ENCODE assay signal across 30 cellular contexts in the genomic region with DNA sequence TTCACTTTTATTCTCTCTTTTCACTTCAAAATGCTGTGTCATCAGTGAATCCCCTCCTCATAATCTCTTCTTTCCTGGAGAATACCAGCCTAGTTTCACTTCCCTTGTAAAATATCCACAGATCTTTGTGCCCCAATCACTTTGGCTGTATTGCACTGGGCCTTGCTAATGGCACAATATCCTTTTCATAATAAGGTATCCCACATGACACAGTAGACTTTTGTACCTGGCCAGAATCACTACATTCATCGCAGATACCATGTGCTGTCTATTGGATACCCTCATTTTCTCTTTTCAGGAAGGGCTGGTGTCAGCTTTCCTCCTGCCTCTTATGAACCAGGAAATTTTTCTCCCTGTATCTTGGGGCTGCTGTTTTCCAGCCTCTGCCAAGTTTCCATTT. TPM values are rescaled to one million over a fixed set of nuclear protein-coding genes. Genes with fewer than 3 reads are reported as not detected.
A peak's percentile ranks its signal among the peaks of the same experiment; 100 is the strongest.
DNase-seq lines count a peak whose midpoint lies in the region; ATAC-seq, FAIRE-seq and TF ChIP-seq lines count a peak whose summit lies in the region.
"Had no signal": no experiment of that assay in that cellular context is flagged by ENCODE, and none has a peak within 500 bp of the region (broad histone marks: within the 10 kb centered on the region; RNA-seq: fewer than 3 reads in every experiment).

No MANE protein-coding gene starts in this region.

- TF ChIP-seq EP300 in GM12878 (IDR thresholded peaks at IDR 0.05; ENCODE audit: borderline replicate concordance in 1 of 2, control insufficient read depth in 1 of 2, low read depth in 2 of 2, low read length in 2 of 2), result no peak

- no peak for TF ChIP-seq RAD21 in GM12878 (IDR thresholded peaks at IDR 0.05; ENCODE audit: insufficient read depth, low read depth, low read length)

- H3K4me2 ChIP-seq in GM12878 (ENCODE audit: control insufficient read depth, insufficient read depth), result no peak overlapping the region

- RAD21 ChIA-PET in GM12878 (lab: Charles Lee; ENCODE audit: unreplicated experiment), result no interaction called here

- CTCF ChIA-PET in GM12878 (lab: Yijun Ruan, JAX), result no interaction called here

- SMC1A ChIA-PET in GM12878 (lab: Charles Lee; ENCODE audit: uncharacterized antibody, unreplicated experiment), result interaction anchor here (1.5 to 1.7 kb wide), 3 partner anchors 12 to 138 kb away, joined by 3 to 5 read pairs (median 4); no protein-coding TSS in a partner anchor

- intact Hi-C loops in GM12878 (cut with micrococcal nuclease; ENCODE audit: unreplicated experiment), result no loop called here
- intact Hi-C loops in heart right ventricle (cut with DNase I), result loop anchor here in 1 of 10 donors (2.0 kb wide), 1 partner anchor 50 kb away; no protein-coding TSS in a partner anchor

- TF ChIP-seq CTCF in GM12878 (IDR thresholded peaks at IDR 0.05 in 2 of 3, conservative IDR thresholded peaks at IDR 0.05 in 1 of 3; ENCODE audit: control insufficient read depth in 2 of 3, extremely low read depth in 1 of 3, insufficient read depth in 1 of 3, low read depth in 3 of 3, low read length in 3 of 3) (no peak), heart right ventricle (IDR thresholded peaks at IDR 0.05) (no peak)

- H3K27me3 ChIP-seq in GM12878 (replicated peaks in 1 of 2; ENCODE audit: control insufficient read depth in 2 of 2, insufficient read depth in 2 of 2, low read length in 1 of 2) (no peaks in the 10 kb centered on the region), heart right ventricle (peaks cover 0 to 18% (median 0%) of the 10 kb centered on the region in 7 donors)
- H3K27me3 ChIP-seq: esophagus squamous epithelium, left lung, suprapubic skin had no signal

- H3K27ac ChIP-seq in GM12878 (ENCODE audit: control insufficient read depth, insufficient read depth), result no peak overlapping the region
- no peak overlapping the region for H3K27ac ChIP-seq in heart right ventricle
- H3K27ac ChIP-seq: C4-2B, esophagus squamous epithelium, GM23248, left lung, prostate gland, suprapubic skin had no signal

- H3K4me3 ChIP-seq in GM12878, result no peak overlapping the region
- H3K4me3 ChIP-seq in heart right ventricle, result no peak overlapping the region
- H3K4me3 ChIP-seq: esophagus squamous epithelium, GM23248, left lung, prostate gland, suprapubic skin had no signal

- H3K4me1 ChIP-seq in GM12878 (ENCODE audit: control insufficient read depth, insufficient read depth, low read length), result no peaks in the 10 kb centered on the region
- H3K4me1 ChIP-seq in heart right ventricle, result no peaks in the 10 kb centered on the region
- H3K4me1 ChIP-seq: esophagus squamous epithelium, left lung, prostate gland, suprapubic skin had no signal

- WGBS in GM12878 (ENCODE audit: insufficient coverage, insufficient replicate concordance, low lambda C conversion rate, missing lambda C conversion rate), result 73% methylated on average over 1 of the region's 1 CpG
- WGBS in heart right ventricle, 2 donors, result 94 to 97% methylated on average over 1 of the region's 1 CpG

- H3K79me2 ChIP-seq in GM12878 (ENCODE audit: control insufficient read depth, insufficient read depth, low read length), result no peaks in the 10 kb centered on the region

- POLR2A ChIA-PET in GM12878 (lab: Charles Lee), result no interaction called here

- BruUV-seq in GM12878 (replicated peaks; lab: Mats Ljungman, UMichigan), result no TSS peak

- H3K9ac ChIP-seq in GM12878 (ENCODE audit: control insufficient read depth, insufficient read depth, low read length), result no peak overlapping the region
- H3K9ac ChIP-seq: GM23248 had no signal

- no peaks in the 10 kb centered on the region for H3K36me3 ChIP-seq in GM12878 (ENCODE audit: control insufficient read depth in 2 of 2, insufficient read depth in 2 of 2, low read length in 1 of 2)
- H3K36me3 ChIP-seq in heart right ventricle, result no peaks in the 10 kb centered on the region
- H3K36me3 ChIP-seq: esophagus squamous epithelium, left lung, prostate gland, suprapubic skin had no signal

- no peaks in the 10 kb centered on the region for H4K20me1 ChIP-seq in GM12878 (ENCODE audit: control insufficient read depth, insufficient read depth)

- no peak for FAIRE-seq in GM12878 (lab: Jason Lieb, UNC)
- FAIRE-seq: GM12892 had no signal

- no peak overlapping the region for H2AFZ ChIP-seq in GM12878 (ENCODE audit: control insufficient read depth, low read depth, low read length)
- H2AFZ ChIP-seq: GM23248 had no signal

- ATAC-seq in GM12878 (peak; percentile 53), heart right ventricle (no peak), HG02571 (IDR thresholded peaks at IDR 0.05; ENCODE audit: unreplicated experiment) (no peak), HG03175 (IDR thresholded peaks at IDR 0.05; ENCODE audit: unreplicated experiment) (no peak)
- ATAC-seq: activated CD4-positive, alpha-beta T cell treated with anti-CD3 and anti-CD28 coated beads for 36 hours; left lung; PC-3; sciatic nerve; stimulated activated effector memory CD8-positive, alpha-beta T cell treated with anti-CD3 and anti-CD28 coated beads, Interleukin-12 subunit alpha, Interleukin-12 subunit beta, amount 100 ng/mL, for 72 hours had no signal

- no peak for TF ChIP-seq POLR2A in GM12878 (IDR thresholded peaks at IDR 0.05; ENCODE audit: low read depth, low read length)

- DNase-seq in SIG-M5 treated with dmso at 0.1 percent for 504 hours (lab: John Stamatoyannopoulos, UW; ENCODE audit: unreplicated experiment) (peak; percentile 1), SIG-M5 (lab: John Stamatoyannopoulos, UW) (no peak), NCI-H2107 treated with DMSO at 0.1 percent for 48 hours (lab: John Stamatoyannopoulos, UW; ENCODE audit: unreplicated experiment) (peak; percentile 57), GM12878 (ENCODE audit: low read depth, low spot score) (no peak), EL (no peak), heart right ventricle (no peak)
- DNase-seq: activated CD4-positive, alpha-beta T cell treated with anti-CD3 and anti-CD28 coated beads for 36 hours; activated effector memory CD4-positive, alpha-beta T cell treated with anti-CD3 and anti-CD28 coated beads, Interleukin-2, amount 50 U/mL, for 16 hours; activated naive CD8-positive, alpha-beta T cell treated with anti-CD3 and anti-CD28 coated beads, Interleukin-2, amount 10 ng/mL, durations not matched to agents 7 days and 5 days; activated T-cell treated with anti-CD3 and anti-CD28 coated beads for 4 hours; dermis blood vessel endothelial cell; esophagus squamous epithelium; foreskin melanocyte; GM23248; Kasumi-1; left lung; naive B cell; NCI-H526 treated with DMSO at 0.1 percent for 48 hours; PC-3; stimulated activated CD4-positive, alpha-beta T cell treated with anti-CD3 and anti-CD28 coated beads, Interleukin-4, amount 100 ng/mL, for 24 hours had no signal

- H3K9me3 ChIP-seq in GM12878 (replicated peaks; ENCODE audit: control insufficient read depth, insufficient read depth, low read length) (no peaks in the 10 kb centered on the region), heart right ventricle (no peaks in the 10 kb centered on the region)
- H3K9me3 ChIP-seq: esophagus squamous epithelium, prostate gland, suprapubic skin had no signal

- in situ Hi-C loops in GM12878 (cut with MboI), result no loop called here

TF ChIP-seq in GM12878, 131 proteins besides CTCF, POLR2A, EP300 and RAD21:
- TF ChIP-seq SPI1 (IDR thresholded peaks at IDR 0.05; ENCODE audit: borderline replicate concordance, insufficient read depth, low read depth, low read length) (peak; percentile 15; the same call in 1 of the 2 replicates), KDM1A (IDR thresholded peaks at IDR 0.05; ENCODE audit: borderline replicate concordance) (no peak)
TF ChIP-seq in GM12878: peak in this region for 1.

RNA-seq across cellular contexts. Expression of a gene that starts 25.7 kb away (rescaled TPM):
- total RNA-seq in GM12878 (2013; cell fraction: nucleolus; rRNA removed), result not detected in 2 replicates
- total RNA-seq in GM12878 (2014; rRNA removed), result 0.27 TPM in 1 of 2 replicates, not detected in the other
- total RNA-seq in GM12878 (2014; rRNA removed; fragmentation: Illumina TruSeq; extraction: Trizol), result not detected in 2 replicates
- total RNA-seq in GM12878 (2021), result 0.13 TPM in 1 of 2 replicates, not detected in the other
- polyA plus RNA-seq in GM12878 (2011; ENCODE audit: low read depth), result not detected
- not detected in 2 replicates for polyA plus RNA-seq in GM12878 (2011; rRNA removed)
- polyA plus RNA-seq in GM12878 (2011; cell fraction: cytosol; rRNA removed), result not detected in 2 replicates
- not detected in 2 replicates for polyA plus RNA-seq in GM12878 (2011; cell fraction: nucleus; rRNA removed)
- 0.04 TPM in 1 of 2 replicates, not detected in the other for polyA plus RNA-seq in GM12878 (2012)
- not detected in 2 replicates for polyA plus RNA-seq in GM12878 (2014; fragmentation: Illumina TruSeq; extraction: Trizol)
- not detected for polyA plus RNA-seq in GM12878 (2014; fragmentation: Nextera tagmentation; extraction: Ambion mirVana)
- polyA plus RNA-seq in GM12878 (2014; rRNA removed), result not detected in 2 replicates
- not detected for polyA plus RNA-seq in GM12878 (2016; fragmentation: Nextera tagmentation; extraction: Ambion mirVana)
- polyA minus RNA-seq in GM12878 (2011; rRNA and poly(A)+ RNA removed), result not detected in 2 replicates
- not detected in 2 replicates for polyA minus RNA-seq in GM12878 (2011; cell fraction: cytosol; rRNA and poly(A)+ RNA removed)
- not detected in 2 replicates for polyA minus RNA-seq in GM12878 (2011; cell fraction: nucleus; rRNA and poly(A)+ RNA removed)
- total RNA-seq in heart right ventricle, result not detected
- polyA plus RNA-seq in heart right ventricle, result not detected
- total RNA-seq: activated CD4-positive, alpha-beta T cell treated with anti-CD3 and anti-CD28 coated beads for 36 hours; activated naive CD8-positive, alpha-beta T cell treated with anti-CD3 and anti-CD28 coated beads, Interleukin-2, amount 10 ng/mL, durations not matched to agents 7 days and 5 days; GM23248; mesenteric fat pad; PC-3; T-helper 2 cell treated with Interferon-gamma antibody and Interleukin-4, amounts not matched to agents 100 ng/mL and 5 ng/mL, for 36 hours had no signal
- polyA plus RNA-seq: GM23248 had no signal

Comparison
In these comparisons a context has a peak if more than half of its experiments do, and no peak if none do; other contexts are left out.
1. DNase-seq: peak in SIG-M5 treated with dmso at 0.1 percent for 504 hours (single experiment) and NCI-H2107 treated with DMSO at 0.1 percent for 48 hours (single experiment); none in SIG-M5 (single experiment), GM12878 (single experiment), EL (single experiment) and heart right ventricle (0 of 2).